In genomic region chr7:45893996-45894664, GRCh38 we compare ENCODE assay signal across 1 cellular context.
A peak's percentile ranks its signal among the peaks of the same experiment; 100 is the strongest.
TF ChIP-seq lines count a peak whose summit lies in the region.

No MANE protein-coding gene starts in this region.

TF ChIP-seq in HepG2, 621 proteins besides CTCF, POLR2A, EP300 and RAD21 (continued from another document and continues in another):
- TF ChIP-seq CSRNP2 (CRISPR knock-in tag; conservative IDR thresholded peaks at IDR 0.05; ENCODE audit: low read depth) (no peak), TMF1 (CRISPR knock-in tag; IDR thresholded peaks at IDR 0.05; ENCODE audit: low read depth) (peak; percentile 26; the same call in 1 of the 2 replicates), ZNF382 (CRISPR knock-in tag; IDR thresholded peaks at IDR 0.05; ENCODE audit: borderline replicate concordance) (no peak), TFDP2 (CRISPR knock-in tag; IDR thresholded peaks at IDR 0.05) (no peak), ZNF777 (CRISPR knock-in tag; IDR thresholded peaks at IDR 0.05) (no peak), SPEN (CRISPR knock-in tag; IDR thresholded peaks at IDR 0.05; ENCODE audit: low read depth) (no peak; the same call in 1 of the 2 replicates), FOXO4 (CRISPR knock-in tag; conservative IDR thresholded peaks at IDR 0.05) (no peak), NKX3-1 (CRISPR knock-in tag; IDR thresholded peaks at IDR 0.05) (no peak), SNAPC2 (CRISPR knock-in tag; IDR thresholded peaks at IDR 0.05) (peak; percentile 47), ZNF260 (CRISPR knock-in tag; IDR thresholded peaks at IDR 0.05; ENCODE audit: borderline replicate concordance, low read depth) (no peak), ZNF549 (CRISPR knock-in tag; IDR thresholded peaks at IDR 0.05) (no peak), ZNF30 (CRISPR knock-in tag; IDR thresholded peaks at IDR 0.05) (no peak), ZSCAN29 (CRISPR knock-in tag; conservative IDR thresholded peaks at IDR 0.05) (peak; percentile 78; the same call in 1 of the 2 replicates), ZNF441 (CRISPR knock-in tag; IDR thresholded peaks at IDR 0.05; ENCODE audit: borderline replicate concordance) (peak; percentile 50), PHB2 (IDR thresholded peaks at IDR 0.05; ENCODE audit: partially characterized antibody) (no peak), ZNF619 (CRISPR knock-in tag; IDR thresholded peaks at IDR 0.05) (peak; percentile 72; the same call in 1 of the 2 replicates), SALL1 (CRISPR knock-in tag; IDR thresholded peaks at IDR 0.05) (peak; percentile 89), TAF1 (CRISPR knock-in tag; IDR thresholded peaks at IDR 0.05) (no peak), CCDC6 (CRISPR knock-in tag; IDR thresholded peaks at IDR 0.05) (peak; percentile 6; the same call in 1 of the 2 replicates), ATF4 (CRISPR knock-in tag; IDR thresholded peaks at IDR 0.05) (no peak; a peak in 1 of 4 replicates), ZNF282 (IDR thresholded peaks at IDR 0.05; ENCODE audit: partially characterized antibody) (no peak), ZNF354B (CRISPR knock-in tag; IDR thresholded peaks at IDR 0.05) (peak; percentile 87; the same call in 1 of the 2 replicates), MYPOP (CRISPR knock-in tag; IDR thresholded peaks at IDR 0.05) (no peak), ZBTB7A (CRISPR knock-in tag; IDR thresholded peaks at IDR 0.05) (peak; percentile 30), ZNF337 (CRISPR knock-in tag; IDR thresholded peaks at IDR 0.05; ENCODE audit: borderline replicate concordance, low read depth) (no peak), AGO1 (IDR thresholded peaks at IDR 0.05; ENCODE audit: low read depth, low read length, poor library complexity, severe bottlenecking) (peak; percentile 98), ZNF530 (CRISPR knock-in tag; IDR thresholded peaks at IDR 0.05; ENCODE audit: low read depth) (no peak), SOX5 (CRISPR knock-in tag; IDR thresholded peaks at IDR 0.05; ENCODE audit: borderline replicate concordance) (no peak), ZNF44 (CRISPR knock-in tag; IDR thresholded peaks at IDR 0.05) (no peak), REPIN1 (CRISPR knock-in tag; IDR thresholded peaks at IDR 0.05; ENCODE audit: borderline replicate concordance, low read depth) (no peak; the same call in 1 of the 2 replicates), HNF1B (CRISPR knock-in tag; IDR thresholded peaks at IDR 0.05) (no peak), RBFOX2 (IDR thresholded peaks at IDR 0.05; ENCODE audit: low read depth, low read length) (no peak; the same call in 1 of the 2 replicates), MIER3 (CRISPR knock-in tag; IDR thresholded peaks at IDR 0.05; ENCODE audit: borderline replicate concordance) (no peak; the same call in 1 of the 2 replicates), NCOA2 (CRISPR knock-in tag; IDR thresholded peaks at IDR 0.05) (no peak), ZNF703 (CRISPR knock-in tag; IDR thresholded peaks at IDR 0.05; ENCODE audit: borderline replicate concordance) (0 out of 2 replicates have a peak, but pooled peaks have one; percentile 65), ZNF572 (CRISPR knock-in tag; IDR thresholded peaks at IDR 0.05) (peak; percentile 60; the same call in 1 of the 2 replicates), GATA4 (IDR thresholded peaks at IDR 0.05; ENCODE audit: borderline replicate concordance, low read depth) (peak; percentile 57), RAD51 (IDR thresholded peaks at IDR 0.05; ENCODE audit: borderline replicate concordance) (no peak), KDM4B (CRISPR knock-in tag; IDR thresholded peaks at IDR 0.05) (no peak), HNF4A (CRISPR knock-in tag; IDR thresholded peaks at IDR 0.05) (no peak), ZBTB43 (CRISPR knock-in tag; conservative IDR thresholded peaks at IDR 0.05) (no peak), ZFP36 (IDR thresholded peaks at IDR 0.05; ENCODE audit: borderline replicate concordance, low read depth, low read length, partially characterized antibody) (no peak), ZNF597 (CRISPR knock-in tag; IDR thresholded peaks at IDR 0.05) (no peak), ZNF644 (CRISPR knock-in tag; IDR thresholded peaks at IDR 0.05; ENCODE audit: low read depth) (peak; percentile 33), ZBTB38 (CRISPR knock-in tag; IDR thresholded peaks at IDR 0.05) (no peak), MAFG (CRISPR knock-in tag; IDR thresholded peaks at IDR 0.05) (no peak), CAMTA2 (CRISPR knock-in tag; IDR thresholded peaks at IDR 0.05; ENCODE audit: borderline replicate concordance) (no peak; the same call in 1 of the 2 replicates), GZF1 (CRISPR knock-in tag; IDR thresholded peaks at IDR 0.05) (no peak; the same call in 1 of the 2 replicates), HNRNPK (IDR thresholded peaks at IDR 0.05; ENCODE audit: low read depth, low read length, poor library complexity, severe bottlenecking) (no peak), SIN3B (IDR thresholded peaks at IDR 0.05; ENCODE audit: low read length) (no peak), ZNF546 (CRISPR knock-in tag; conservative IDR thresholded peaks at IDR 0.05) (peak; percentile 69; the same call in 1 of the 2 replicates), SP5 (CRISPR knock-in tag; IDR thresholded peaks at IDR 0.05; ENCODE audit: borderline replicate concordance, low read depth) (no peak), ZNF34 (CRISPR knock-in tag; IDR thresholded peaks at IDR 0.05; ENCODE audit: borderline replicate concordance) (0 out of 2 replicates have a peak, but pooled peaks have one; percentile 65), FOSL1 (CRISPR knock-in tag; IDR thresholded peaks at IDR 0.05; ENCODE audit: borderline replicate concordance) (no peak), JUND (CRISPR knock-in tag; IDR thresholded peaks at IDR 0.05) (no peak), PRMT3 (CRISPR knock-in tag; IDR thresholded peaks at IDR 0.05; ENCODE audit: borderline replicate concordance, low read depth) (0 out of 2 replicates have a peak, but pooled peaks have one; percentile 22), ZNF207 (IDR thresholded peaks at IDR 0.05; ENCODE audit: borderline replicate concordance) (no peak), ATF7-NPFF (CRISPR knock-in tag; IDR thresholded peaks at IDR 0.05; ENCODE audit: low read depth) (no peak), JUN (CRISPR knock-in tag; IDR thresholded peaks at IDR 0.05) (0 out of 2 replicates have a peak, but pooled peaks have one; percentile 34), KDM6A (CRISPR knock-in tag; IDR thresholded peaks at IDR 0.05; ENCODE audit: low read depth) (no peak), PAX8 (CRISPR knock-in tag; IDR thresholded peaks at IDR 0.05; ENCODE audit: borderline replicate concordance) (no peak), TRIM22 (IDR thresholded peaks at IDR 0.05) (no peak), ELK4 (CRISPR knock-in tag; IDR thresholded peaks at IDR 0.05; ENCODE audit: borderline replicate concordance) (no peak), MXI1 (IDR thresholded peaks at IDR 0.05; ENCODE audit: borderline replicate concordance, low read depth, low read length) (no peak), RARA (CRISPR knock-in tag; IDR thresholded peaks at IDR 0.05) (no peak), KDM5A (IDR thresholded peaks at IDR 0.05; ENCODE audit: borderline replicate concordance, low read length) (no peak), ZKSCAN1 (IDR thresholded peaks at IDR 0.05; ENCODE audit: low read length) (no peak)
